In genomic region chr4:64360664-64361398, GRCh38 we compare ENCODE assay signal across 1 cellular context.
TF ChIP-seq lines count a peak whose summit lies in the region.

No MANE protein-coding gene starts in this region.

TF ChIP-seq in GM12878, 131 proteins besides CTCF, POLR2A, EP300 and RAD21 (continued from another document):
- TF ChIP-seq YY1 (IDR thresholded peaks at IDR 0.05; ENCODE audit: low read depth, low read length) (no peak), RBBP5 (conservative IDR thresholded peaks at IDR 0.05) (no peak), MYB (IDR thresholded peaks at IDR 0.05; ENCODE audit: borderline replicate concordance, low read depth, low read length) (no peak)
